Comparison of ENCODE assay signal across 1 cellular context in genomic region chr22:42984814-42985540, GRCh38.
TF ChIP-seq lines count a peak whose summit lies in the region.

No MANE protein-coding gene starts in this region.

TF ChIP-seq in IMR-90, 13 proteins besides CTCF, POLR2A, EP300 and RAD21:
- no peak for TF ChIP-seq FOS (IDR thresholded peaks at IDR 0.05; ENCODE audit: low read depth, low read length)
- TF ChIP-seq MAZ (IDR thresholded peaks at IDR 0.05; ENCODE audit: borderline replicate concordance, low read depth, low read length): no peak
- no peak for TF ChIP-seq RFX5 (IDR thresholded peaks at IDR 0.05; ENCODE audit: low read depth, low read length)
- TF ChIP-seq RCOR1 (IDR thresholded peaks at IDR 0.05; ENCODE audit: insufficient replicate concordance, low read length): no peak
- TF ChIP-seq CHD1 (IDR thresholded peaks at IDR 0.05; ENCODE audit: low read depth, low read length): no peak
- TF ChIP-seq ELK1 (IDR thresholded peaks at IDR 0.05; ENCODE audit: borderline replicate concordance, low read depth, low read length): no peak
- no peak for TF ChIP-seq MXI1 (IDR thresholded peaks at IDR 0.05; ENCODE audit: borderline replicate concordance, low read depth, low read length)
- no peak for TF ChIP-seq SMC3 (IDR thresholded peaks at IDR 0.05; ENCODE audit: low read depth, low read length)
- no peak for TF ChIP-seq MAFK (IDR thresholded peaks at IDR 0.05; ENCODE audit: low read depth, low read length)
